ENCODE assay signal across 8 cellular contexts in genomic region chr4:74370912-74371311, GRCh38. TPM values are rescaled to one million over a fixed set of nuclear protein-coding genes. Genes with fewer than 3 reads are reported as not detected.
DNase-seq lines count a peak whose midpoint lies in the region; TF ChIP-seq lines count a peak whose summit lies in the region.

No MANE protein-coding gene starts in this region.

- no peaks in the 10 kb centered on the region for H3K4me1 ChIP-seq in Loucy (ENCODE audit: insufficient read depth, low read length, poor library complexity, severe bottlenecking)

- H3K4me3 ChIP-seq in Loucy (ENCODE audit: low read length, poor library complexity, severe bottlenecking) (no peak overlapping the region), skeletal muscle cell (ENCODE audit: low read depth, low read length) (no peak overlapping the region)

- POLR2A ChIA-PET in HEK293T (lab: Yijun Ruan, JAX), result no interaction called here

- no peak overlapping the region for H3K27ac Mint-ChIP-seq in activated CD4-positive, alpha-beta T cell treated with anti-CD3 and anti-CD28 coated beads, Interleukin-2, amount 10 ng/mL, durations not matched to agents 24 days and 14 days
- no peak overlapping the region for H3K27ac Mint-ChIP-seq in mesothelial cell of epicardium

- no peaks in the 10 kb centered on the region for H4K20me1 ChIP-seq in Loucy (ENCODE audit: insufficient read depth, low read length, poor library complexity, severe bottlenecking)

- no peaks in the 10 kb centered on the region for H3K79me2 ChIP-seq in Loucy (ENCODE audit: insufficient read depth, low read length)

- H3K9ac ChIP-seq in Loucy (ENCODE audit: low read depth, low read length, poor library complexity, severe bottlenecking), result no peak overlapping the region

- intact Hi-C loops in activated CD4-positive, alpha-beta T cell treated with anti-CD3 and anti-CD28 coated beads, Interleukin-2, amount 10 ng/mL, durations not matched to agents 24 days and 14 days (cut with micrococcal nuclease), result loop anchor here (1.0 to 2.0 kb wide), 2 partner anchors 160 to 304 kb away; no protein-coding TSS in a partner anchor

- H3K9me3 Mint-ChIP-seq in activated CD4-positive, alpha-beta T cell treated with anti-CD3 and anti-CD28 coated beads, Interleukin-2, amount 10 ng/mL, durations not matched to agents 24 days and 14 days, result no peaks in the 10 kb centered on the region
- H3K9me3 Mint-ChIP-seq in mesothelial cell of epicardium, result no peaks in the 10 kb centered on the region

- peaks cover 2% of the 10 kb centered on the region for H3K4me1 Mint-ChIP-seq in activated CD4-positive, alpha-beta T cell treated with anti-CD3 and anti-CD28 coated beads, Interleukin-2, amount 10 ng/mL, durations not matched to agents 24 days and 14 days
- H3K4me1 Mint-ChIP-seq in mesothelial cell of epicardium, result peaks cover under 1% of the 10 kb centered on the region

- H3K4me2 ChIP-seq in Loucy (ENCODE audit: low read depth, low read length, poor library complexity, severe bottlenecking), result no peak overlapping the region

- H3K9me3 ChIP-seq in Loucy (ENCODE audit: insufficient read depth, low read depth, low read length), result no peaks in the 10 kb centered on the region

- H2AFZ ChIP-seq in Loucy (ENCODE audit: low read length), result peak overlapping the region; percentile 65; the same call in 1 of the 2 replicates

- no peak overlapping the region for H3K4me3 Mint-ChIP-seq in activated CD4-positive, alpha-beta T cell treated with anti-CD3 and anti-CD28 coated beads, Interleukin-2, amount 10 ng/mL, durations not matched to agents 24 days and 14 days
- H3K4me3 Mint-ChIP-seq in mesothelial cell of epicardium, result no peak overlapping the region

- DNase-seq in AML-193 (lab: John Stamatoyannopoulos, UW) (peak; percentile 58 to 69), HEK293T (ENCODE audit: extremely low spot score) (peak; percentile 41), globus pallidus (ENCODE audit: low spot score) (peak; percentile 17), skeletal muscle cell (ENCODE audit: low read depth) (peak; percentile 36), mesothelial cell of epicardium (ENCODE audit: low spot score in 2 of 2, unreplicated experiment in 2 of 2) (no peak)
- peak; percentile 75 for DNase-seq in activated CD4-positive, alpha-beta T cell treated with anti-CD3 and anti-CD28 coated beads, Interleukin-2, amount 10 ng/mL, durations not matched to agents 24 days and 14 days

- no peaks in the 10 kb centered on the region for H3K36me3 Mint-ChIP-seq in activated CD4-positive, alpha-beta T cell treated with anti-CD3 and anti-CD28 coated beads, Interleukin-2, amount 10 ng/mL, durations not matched to agents 24 days and 14 days (ENCODE audit: low read depth)
- H3K36me3 Mint-ChIP-seq in mesothelial cell of epicardium, result no peaks in the 10 kb centered on the region

- H3K27me3 ChIP-seq in Loucy (ENCODE audit: insufficient read depth, low read length, poor library complexity, severe bottlenecking), result no peaks in the 10 kb centered on the region

- H3F3A ChIP-seq in Loucy (ENCODE audit: low read depth), result no peaks in the 10 kb centered on the region

- no peaks in the 10 kb centered on the region for H3K36me3 ChIP-seq in Loucy (ENCODE audit: insufficient read depth, low read length)

- TF ChIP-seq CTCF in GM12872 (IDR thresholded peaks at IDR 0.05; ENCODE audit: insufficient read depth, low read depth, low read length), result peak; percentile 84
- TF ChIP-seq CTCF in Loucy (conservative IDR thresholded peaks at IDR 0.05; ENCODE audit: low read length), result peak; percentile 92
- no peak for TF ChIP-seq CTCF in mesothelial cell of epicardium (IDR thresholded peaks at IDR 0.05; ENCODE audit: unreplicated experiment)

- H3K9me2 ChIP-seq in Loucy (replicated peaks; ENCODE audit: low read depth, low read length), result no peaks in the 10 kb centered on the region

- CTCF ChIA-PET in HEK293T (lab: Yijun Ruan, JAX), result interaction anchor here (0.7 to 0.8 kb wide), 2 partner anchors 31 to 163 kb away, joined by 3 read pairs; no protein-coding TSS in a partner anchor

- peaks cover 15% of the 10 kb centered on the region for H3K27me3 Mint-ChIP-seq in activated CD4-positive, alpha-beta T cell treated with anti-CD3 and anti-CD28 coated beads, Interleukin-2, amount 10 ng/mL, durations not matched to agents 24 days and 14 days
- peaks cover 21% of the 10 kb centered on the region for H3K27me3 Mint-ChIP-seq in mesothelial cell of epicardium (ENCODE audit: low read depth)

TF ChIP-seq in HEK293T, 16 proteins besides CTCF, POLR2A, EP300 and RAD21:
- no peak for TF ChIP-seq LEF1 (IDR thresholded peaks at IDR 0.05; ENCODE audit: borderline replicate concordance)

RNA-seq across cellular contexts. Expression of gene EREG, which starts 6.0 kb away (rescaled TPM):
- not detected in 2 replicates for total RNA-seq in activated CD4-positive, alpha-beta T cell treated with anti-CD3 and anti-CD28 coated beads, Interleukin-2, amount 10 ng/mL, durations not matched to agents 24 days and 14 days
- 0.04 to 0.22 TPM in 2 of 3 replicates, not detected in the other for total RNA-seq in mesothelial cell of epicardium

Comparison
In these comparisons a context has a peak if more than half of its experiments do, and no peak if none do; other contexts are left out.
1. DNase-seq: peak in AML-193 (2 of 2), HEK293T (single experiment), activated CD4-positive, alpha-beta T cell treated with anti-CD3 and anti-CD28 coated beads, Interleukin-2, amount 10 ng/mL, durations not matched to agents 24 days and 14 days (single experiment), globus pallidus (single experiment) and skeletal muscle cell (single experiment); none in mesothelial cell of epicardium (0 of 2).